12 cellular contexts compared by ENCODE assay signal in the genomic region with DNA sequence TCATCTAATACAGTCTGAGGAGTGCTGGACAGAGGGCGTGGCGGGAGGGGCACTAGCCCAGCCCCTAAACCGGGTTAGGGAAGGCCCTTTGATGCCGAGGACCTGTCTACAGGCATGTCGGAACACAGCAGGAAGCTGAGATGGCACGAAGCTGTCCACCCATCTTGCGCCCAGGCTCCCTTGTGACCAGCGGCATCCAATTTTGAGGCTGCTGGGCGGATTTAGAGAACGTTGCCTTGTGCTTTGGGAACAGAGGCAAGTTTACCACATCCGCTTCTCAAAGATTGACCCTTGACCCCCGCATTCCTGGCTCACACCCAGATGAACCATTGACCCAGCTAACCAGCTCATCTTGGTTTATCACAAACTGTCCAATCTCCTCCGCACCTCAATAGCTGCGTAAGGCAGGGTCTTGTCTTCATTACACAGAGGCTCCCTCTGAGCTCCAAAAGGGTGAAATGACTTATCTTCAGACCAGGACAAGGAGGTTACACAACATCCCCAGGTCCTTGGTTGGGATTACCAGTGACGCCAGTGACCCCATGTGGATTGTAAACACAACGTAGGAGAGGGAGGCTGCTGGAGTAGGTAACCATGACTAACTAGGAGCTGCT. TPM values are rescaled to one million over a fixed set of nuclear protein-coding genes. Genes with fewer than 3 reads are reported as not detected.
DNase-seq lines count a peak whose midpoint lies in the region; ATAC-seq and TF ChIP-seq lines count a peak whose summit lies in the region.
"Had no signal": no experiment of that assay in that cellular context is flagged by ENCODE, and none has a peak within 500 bp of the region (broad histone marks: within the 10 kb centered on the region; RNA-seq: fewer than 3 reads in every experiment).

No MANE protein-coding gene starts in this region.

- POLR2A ChIA-PET in activated CD4-positive, alpha-beta memory T cell treated with anti-CD3 and anti-CD28 coated beads for 36 hours (lab: Charles Lee), result no interaction called here
- POLR2A ChIA-PET in activated CD4-positive, alpha-beta memory T cell treated with anti-CD3 and anti-CD28 coated beads, Interleukin-2, amount 10 ng/mL, durations not matched to agents 7 days and 5 days (lab: Charles Lee), result no interaction called here

- H3K4me3 ChIP-seq in transverse colon, result no peak overlapping the region
- H3K4me3 ChIP-seq: adrenal gland, BLaER1, psoas muscle had no signal

- H3K4me1 Mint-ChIP-seq in activated CD4-positive, alpha-beta memory T cell treated with anti-CD3 and anti-CD28 coated beads for 36 hours (ENCODE audit: low read depth), result peaks cover under 1% of the 10 kb centered on the region
- peaks cover 2% of the 10 kb centered on the region for H3K4me1 Mint-ChIP-seq in activated CD4-positive, alpha-beta memory T cell treated with anti-CD3 and anti-CD28 coated beads, Interleukin-2, amount 10 ng/mL, durations not matched to agents 7 days and 5 days
- peaks cover 19% of the 10 kb centered on the region for H3K4me1 Mint-ChIP-seq in chondrocyte (ENCODE audit: low read depth)

- no peaks in the 10 kb centered on the region for H3K36me3 Mint-ChIP-seq in activated CD4-positive, alpha-beta memory T cell treated with anti-CD3 and anti-CD28 coated beads for 36 hours
- no peaks in the 10 kb centered on the region for H3K36me3 Mint-ChIP-seq in activated CD4-positive, alpha-beta memory T cell treated with anti-CD3 and anti-CD28 coated beads, Interleukin-2, amount 10 ng/mL, durations not matched to agents 7 days and 5 days (ENCODE audit: low read depth)
- no peaks in the 10 kb centered on the region for H3K36me3 Mint-ChIP-seq in chondrocyte (ENCODE audit: low read depth)

- peak; percentile 24 for DNase-seq in activated CD4-positive, alpha-beta memory T cell treated with anti-CD3 and anti-CD28 coated beads for 36 hours
- no peak for DNase-seq in activated CD4-positive, alpha-beta memory T cell treated with anti-CD3 and anti-CD28 coated beads, Interleukin-2, amount 10 ng/mL, durations not matched to agents 7 days and 5 days
- DNase-seq in RPMI7951 (ENCODE audit: low read depth) (peak; percentile 96), transverse colon (peak; percentile 68), middle frontal gyrus (ENCODE audit: extremely low spot score, low spot score) (no peak), chondrocyte (ENCODE audit: low spot score) (no peak)
- DNase-seq: adrenal gland, NCI-H2029, psoas muscle had no signal

- no peaks in the 10 kb centered on the region for H3K9me3 ChIP-seq in transverse colon
- H3K9me3 ChIP-seq: adrenal gland, BLaER1, psoas muscle had no signal

- CTCF ChIA-PET in activated CD4-positive, alpha-beta memory T cell treated with anti-CD3 and anti-CD28 coated beads for 36 hours (lab: Charles Lee), result interaction anchor here (0.7 to 2.9 kb wide), 5 partner anchors 25 to 465 kb away, joined by 3 to 12 read pairs (median 3); no protein-coding TSS in a partner anchor
- CTCF ChIA-PET in activated CD4-positive, alpha-beta memory T cell treated with anti-CD3 and anti-CD28 coated beads, Interleukin-2, amount 10 ng/mL, durations not matched to agents 7 days and 5 days (lab: Charles Lee), result interaction anchor here (1.0 to 2.0 kb wide), 3 partner anchors 11 to 195 kb away, joined by 3 to 7 read pairs (median 4); no protein-coding TSS in a partner anchor

- peak; percentile 56 for ATAC-seq in esophagus mucosa
- ATAC-seq in HG02852 (IDR thresholded peaks at IDR 0.05; ENCODE audit: unreplicated experiment), result no peak
- ATAC-seq: psoas muscle had no signal

- WGBS in transverse colon (ENCODE audit: low coverage in 1 of 2), 2 donors, result 61 to 80% methylated on average over 1 to 16 of the region's 16 CpGs

- H3K4me3 Mint-ChIP-seq in activated CD4-positive, alpha-beta memory T cell treated with anti-CD3 and anti-CD28 coated beads for 36 hours, result no peak overlapping the region
- no peak overlapping the region for H3K4me3 Mint-ChIP-seq in activated CD4-positive, alpha-beta memory T cell treated with anti-CD3 and anti-CD28 coated beads, Interleukin-2, amount 10 ng/mL, durations not matched to agents 7 days and 5 days
- H3K4me3 Mint-ChIP-seq in chondrocyte (ENCODE audit: unreplicated experiment), result no peak overlapping the region

- intact Hi-C loops in activated CD4-positive, alpha-beta memory T cell treated with anti-CD3 and anti-CD28 coated beads for 36 hours (cut with micrococcal nuclease), result no loop called here
- intact Hi-C loops in transverse colon (cut with DNase I; ENCODE audit: low total_unique reads), result no loop called here

- no peaks in the 10 kb centered on the region for H3K36me3 ChIP-seq in transverse colon
- H3K36me3 ChIP-seq: adrenal gland, BLaER1 had no signal

- TF ChIP-seq POLR2A in transverse colon (IDR thresholded peaks at IDR 0.05), result no peak

- in situ Hi-C loops in transverse colon (cut with MboI; ENCODE audit: low pct_ligation_motif_present in 1 of 4, low pct_unique_long_range_greater_than_20kb in 1 of 4, low sequenced_read_pairs in 3 of 4), result no loop called here

- TF ChIP-seq CTCF in transverse colon (IDR thresholded peaks at IDR 0.05) (no peak), chondrocyte (IDR thresholded peaks at IDR 0.05) (no peak)

- peak overlapping the region; percentile 81 to 88 (median 86) for H3K27ac ChIP-seq in transverse colon
- H3K27ac ChIP-seq: adrenal gland, BLaER1, psoas muscle had no signal

- H3K4me1 ChIP-seq in transverse colon, result peaks cover 0 to 55% (median 32%) of the 10 kb centered on the region in 4 donors
- H3K4me1 ChIP-seq: adrenal gland, psoas muscle had no signal

- H3K27ac Mint-ChIP-seq in activated CD4-positive, alpha-beta memory T cell treated with anti-CD3 and anti-CD28 coated beads for 36 hours, result no peak overlapping the region
- H3K27ac Mint-ChIP-seq in activated CD4-positive, alpha-beta memory T cell treated with anti-CD3 and anti-CD28 coated beads, Interleukin-2, amount 10 ng/mL, durations not matched to agents 7 days and 5 days, result no peak overlapping the region
- H3K27ac Mint-ChIP-seq in chondrocyte (ENCODE audit: unreplicated experiment), result no peak overlapping the region

- TF ChIP-seq EP300 in transverse colon (IDR thresholded peaks at IDR 0.05; ENCODE audit: low read depth), result no peak

- no peaks in the 10 kb centered on the region for H3K9me3 Mint-ChIP-seq in activated CD4-positive, alpha-beta memory T cell treated with anti-CD3 and anti-CD28 coated beads for 36 hours
- no peaks in the 10 kb centered on the region for H3K9me3 Mint-ChIP-seq in activated CD4-positive, alpha-beta memory T cell treated with anti-CD3 and anti-CD28 coated beads, Interleukin-2, amount 10 ng/mL, durations not matched to agents 7 days and 5 days
- no peaks in the 10 kb centered on the region for H3K9me3 Mint-ChIP-seq in chondrocyte (ENCODE audit: low read depth)

- H3K27me3 Mint-ChIP-seq in activated CD4-positive, alpha-beta memory T cell treated with anti-CD3 and anti-CD28 coated beads for 36 hours, result peaks cover 5% of the 10 kb centered on the region
- H3K27me3 Mint-ChIP-seq in activated CD4-positive, alpha-beta memory T cell treated with anti-CD3 and anti-CD28 coated beads, Interleukin-2, amount 10 ng/mL, durations not matched to agents 7 days and 5 days, result peaks cover 45% of the 10 kb centered on the region
- H3K27me3 Mint-ChIP-seq in chondrocyte (ENCODE audit: low read depth), result peaks cover 2% of the 10 kb centered on the region

- H3K27me3 ChIP-seq in transverse colon, result peaks cover 14% of the 10 kb centered on the region

RNA-seq across cellular contexts. Expression of a gene that starts 4.5 kb away (rescaled TPM):
- total RNA-seq in activated CD4-positive, alpha-beta memory T cell treated with anti-CD3 and anti-CD28 coated beads for 36 hours, result under 1 TPM; 0.26 to 0.41 TPM
- total RNA-seq in activated CD4-positive, alpha-beta memory T cell treated with anti-CD3 and anti-CD28 coated beads, Interleukin-2, amount 10 ng/mL, durations not matched to agents 7 days and 5 days, result not detected
- 0.10 TPM in 1 of 2 replicates, not detected in the other for total RNA-seq in RPMI7951 (2014; rRNA removed; shearing (Covaris generic))
- total RNA-seq in esophagus mucosa, result 50.7 TPM
- 10 to 100 TPM; 18.7 to 36.3 (median 25.4) TPM for total RNA-seq in transverse colon
- total RNA-seq in chondrocyte, result 0.22 TPM in 1 of 3 replicates, not detected in the others

RNA-seq across cellular contexts. Expression of a gene that starts 39.1 kb away (rescaled TPM):
- total RNA-seq in activated CD4-positive, alpha-beta memory T cell treated with anti-CD3 and anti-CD28 coated beads for 36 hours, result 1 to 10 TPM in 1 of 2 experiments, under 1 TPM in 1; 0.86 to 1.1 TPM
- 1 to 10 TPM; 3.7 to 4.3 TPM for total RNA-seq in activated CD4-positive, alpha-beta memory T cell treated with anti-CD3 and anti-CD28 coated beads, Interleukin-2, amount 10 ng/mL, durations not matched to agents 7 days and 5 days
- total RNA-seq in RPMI7951 (2014; rRNA removed; shearing (Covaris generic)), result 0.20 and 0.24 TPM in 2 replicates
- total RNA-seq in esophagus mucosa (0.24 TPM), transverse colon (under 1 TPM in 1 of 4 donors, not detected in 3; 0.80 TPM), chondrocyte (not detected in 3 replicates)
- total RNA-seq: adrenal gland, psoas muscle had no signal

Comparison
In these comparisons a context has a peak if more than half of its experiments do, and no peak if none do; other contexts are left out.
1. DNase-seq: peak in activated CD4-positive, alpha-beta memory T cell treated with anti-CD3 and anti-CD28 coated beads for 36 hours (single experiment), RPMI7951 (single experiment) and transverse colon (single experiment); none in activated CD4-positive, alpha-beta memory T cell treated with anti-CD3 and anti-CD28 coated beads, Interleukin-2, amount 10 ng/mL, durations not matched to agents 7 days and 5 days (single experiment), middle frontal gyrus (single experiment) and chondrocyte (single experiment).
2. RNA of a gene that starts 4.5 kb away (total RNA-seq): 50.7 TPM in esophagus mucosa (single experiment) and 18.7 to 36.3 TPM in transverse colon; 0.26 to 0.41 TPM in activated CD4-positive, alpha-beta memory T cell treated with anti-CD3 and anti-CD28 coated beads for 36 hours, 0.22 TPM in chondrocyte, not detected in activated CD4-positive, alpha-beta memory T cell treated with anti-CD3 and anti-CD28 coated beads, Interleukin-2, amount 10 ng/mL, durations not matched to agents 7 days and 5 days and 0.10 TPM in RPMI7951; every median in the first group is over 10 times any median in the second.